In the genomic region with DNA sequence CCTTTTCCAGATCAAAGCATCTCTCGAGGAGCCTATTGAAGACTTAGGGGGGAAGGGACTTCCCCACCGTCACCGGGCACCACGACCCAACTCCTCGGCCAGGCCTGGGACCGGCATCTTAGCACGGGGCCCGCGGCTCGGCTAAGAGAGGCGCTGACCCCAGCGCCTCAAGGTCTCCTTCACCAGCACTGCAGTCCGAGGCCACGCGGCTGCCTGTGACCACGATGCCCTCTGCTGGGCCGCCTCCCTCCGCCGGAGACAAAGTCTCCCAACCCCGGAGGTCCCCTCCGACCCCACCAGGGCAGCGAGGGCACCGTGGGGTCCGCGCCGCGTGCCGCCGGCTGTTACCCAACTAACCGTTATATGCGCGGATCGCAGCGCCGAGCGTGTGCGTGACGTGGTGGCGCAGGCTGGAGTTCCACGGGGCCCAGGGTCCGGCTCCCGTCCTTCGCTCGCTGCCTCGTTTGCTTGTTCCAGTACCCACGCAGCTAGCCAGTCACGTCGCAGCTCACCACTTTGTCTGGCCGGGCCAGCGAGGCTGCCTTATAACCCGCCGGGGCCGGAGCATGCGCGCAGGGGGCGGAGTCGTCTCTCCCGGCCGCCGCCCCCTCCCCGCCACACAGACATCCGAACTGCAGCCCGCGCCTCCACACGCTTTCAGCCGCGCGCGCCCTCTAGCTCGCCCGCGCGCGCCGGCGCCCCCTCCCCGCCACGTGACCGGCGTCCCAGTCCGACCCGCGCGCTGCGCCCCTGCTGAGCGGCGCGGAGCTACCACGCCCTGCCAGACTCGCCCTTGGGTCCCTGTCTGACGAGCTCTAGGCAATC, we compare ENCODE assay signal across 1 cellular context.
TF ChIP-seq lines count a peak whose summit lies in the region.

A gene with protein sequence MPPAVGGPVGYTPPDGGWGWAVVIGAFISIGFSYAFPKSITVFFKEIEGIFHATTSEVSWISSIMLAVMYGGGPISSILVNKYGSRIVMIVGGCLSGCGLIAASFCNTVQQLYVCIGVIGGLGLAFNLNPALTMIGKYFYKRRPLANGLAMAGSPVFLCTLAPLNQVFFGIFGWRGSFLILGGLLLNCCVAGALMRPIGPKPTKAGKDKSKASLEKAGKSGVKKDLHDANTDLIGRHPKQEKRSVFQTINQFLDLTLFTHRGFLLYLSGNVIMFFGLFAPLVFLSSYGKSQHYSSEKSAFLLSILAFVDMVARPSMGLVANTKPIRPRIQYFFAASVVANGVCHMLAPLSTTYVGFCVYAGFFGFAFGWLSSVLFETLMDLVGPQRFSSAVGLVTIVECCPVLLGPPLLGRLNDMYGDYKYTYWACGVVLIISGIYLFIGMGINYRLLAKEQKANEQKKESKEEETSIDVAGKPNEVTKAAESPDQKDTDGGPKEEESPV (minus strand): TSS at position 519 of the 825 bp plus-strand sequence. CDS start 26,888 bp downstream, outside the sequence.

TF ChIP-seq in K562, 482 proteins besides CTCF, POLR2A, EP300 and RAD21 (continued from another document and continues in another):
- TF ChIP-seq, protein P1, sequence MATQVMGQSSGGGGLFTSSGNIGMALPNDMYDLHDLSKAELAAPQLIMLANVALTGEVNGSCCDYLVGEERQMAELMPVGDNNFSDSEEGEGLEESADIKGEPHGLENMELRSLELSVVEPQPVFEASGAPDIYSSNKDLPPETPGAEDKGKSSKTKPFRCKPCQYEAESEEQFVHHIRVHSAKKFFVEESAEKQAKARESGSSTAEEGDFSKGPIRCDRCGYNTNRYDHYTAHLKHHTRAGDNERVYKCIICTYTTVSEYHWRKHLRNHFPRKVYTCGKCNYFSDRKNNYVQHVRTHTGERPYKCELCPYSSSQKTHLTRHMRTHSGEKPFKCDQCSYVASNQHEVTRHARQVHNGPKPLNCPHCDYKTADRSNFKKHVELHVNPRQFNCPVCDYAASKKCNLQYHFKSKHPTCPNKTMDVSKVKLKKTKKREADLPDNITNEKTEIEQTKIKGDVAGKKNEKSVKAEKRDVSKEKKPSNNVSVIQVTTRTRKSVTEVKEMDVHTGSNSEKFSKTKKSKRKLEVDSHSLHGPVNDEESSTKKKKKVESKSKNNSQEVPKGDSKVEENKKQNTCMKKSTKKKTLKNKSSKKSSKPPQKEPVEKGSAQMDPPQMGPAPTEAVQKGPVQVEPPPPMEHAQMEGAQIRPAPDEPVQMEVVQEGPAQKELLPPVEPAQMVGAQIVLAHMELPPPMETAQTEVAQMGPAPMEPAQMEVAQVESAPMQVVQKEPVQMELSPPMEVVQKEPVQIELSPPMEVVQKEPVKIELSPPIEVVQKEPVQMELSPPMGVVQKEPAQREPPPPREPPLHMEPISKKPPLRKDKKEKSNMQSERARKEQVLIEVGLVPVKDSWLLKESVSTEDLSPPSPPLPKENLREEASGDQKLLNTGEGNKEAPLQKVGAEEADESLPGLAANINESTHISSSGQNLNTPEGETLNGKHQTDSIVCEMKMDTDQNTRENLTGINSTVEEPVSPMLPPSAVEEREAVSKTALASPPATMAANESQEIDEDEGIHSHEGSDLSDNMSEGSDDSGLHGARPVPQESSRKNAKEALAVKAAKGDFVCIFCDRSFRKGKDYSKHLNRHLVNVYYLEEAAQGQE (CRISPR knock-in tag; IDR thresholded peaks at IDR 0.05; ENCODE audit: low read depth), result 0 out of 2 replicates have a peak, but pooled peaks have one; percentile 22
- TF ChIP-seq ZNF561 (CRISPR knock-in tag; conservative IDR thresholded peaks at IDR 0.05) (no peak; the same call in 1 of the 2 replicates), SMARCA4 (IDR thresholded peaks at IDR 0.05) (0 out of 2 replicates have a peak, but pooled peaks have one; percentile 4), TRIM28 (IDR thresholded peaks at IDR 0.05) (0 out of 2 replicates have a peak, but pooled peaks have one; percentile 54), DDX20 (tag; IDR thresholded peaks at IDR 0.05; ENCODE audit: low read depth) (no peak), TEAD1 (CRISPR knock-in tag; IDR thresholded peaks at IDR 0.05) (peak; percentile 55 to 70; a peak in 3 of 4 replicates), GATAD2A (IDR thresholded peaks at IDR 0.05) (peak; percentile 97), ZBTB8A (IDR thresholded peaks at IDR 0.05; ENCODE audit: partially characterized antibody) (no peak), ZKSCAN1 (IDR thresholded peaks at IDR 0.05; ENCODE audit: low read depth, low read length) (peak; percentile 38; the same call in 1 of the 2 replicates), ZNF77 (CRISPR knock-in tag; IDR thresholded peaks at IDR 0.05) (no peak), TAL1 (IDR thresholded peaks at IDR 0.05) (no peak), BHLHE40 (IDR thresholded peaks at IDR 0.05; ENCODE audit: low read length) (peak; percentile 98), STAG1 (CRISPR knock-in tag; IDR thresholded peaks at IDR 0.05; ENCODE audit: borderline replicate concordance) (peak; percentile 31; the same call in 1 of the 2 replicates), CHCHD3 (CRISPR knock-in tag; IDR thresholded peaks at IDR 0.05) (0 out of 2 replicates have a peak, but pooled peaks have one; percentile 46), ZNF436 (CRISPR knock-in tag; IDR thresholded peaks at IDR 0.05) (no peak), PML (IDR thresholded peaks at IDR 0.05; ENCODE audit: low read length) (peak; percentile 80), KAT7 (CRISPR knock-in tag; IDR thresholded peaks at IDR 0.05; ENCODE audit: borderline replicate concordance) (peak; percentile 98), TBL1XR1 (IDR thresholded peaks at IDR 0.05; ENCODE audit: low read length in 2 of 2) (no peak; a peak in 1 of 4 replicates), CBX2 (IDR thresholded peaks at IDR 0.05; ENCODE audit: insufficient read depth, low read length, poor library complexity, severe bottlenecking) (no peak), JUNB (CRISPR knock-in tag; conservative IDR thresholded peaks at IDR 0.05) (0 out of 2 replicates have a peak, but pooled peaks have one; percentile 7), ZNF274 (IDR thresholded peaks at IDR 0.05; ENCODE audit: borderline replicate concordance, low read depth, low read length) (no peak), CREM (IDR thresholded peaks at IDR 0.05; ENCODE audit: low read depth) (peak; percentile 81), STAT5A (IDR thresholded peaks at IDR 0.05; ENCODE audit: borderline replicate concordance, low read length) (0 out of 2 replicates have a peak, but pooled peaks have one; percentile 28), ZNF24 (IDR thresholded peaks at IDR 0.05) (peak; percentile 64), RBM39 (optimal IDR thresholded peaks at IDR 0.05; ENCODE audit: low read depth, low read length) (no peak), POLR2H (tag; IDR thresholded peaks at IDR 0.05; ENCODE audit: low read depth) (peak; percentile 98), FOXJ2 (tag; IDR thresholded peaks at IDR 0.05) (0 out of 2 replicates have a peak, but pooled peaks have one; percentile 47), RFX7 (CRISPR knock-in tag; IDR thresholded peaks at IDR 0.05) (no peak), SLC30A9 (CRISPR knock-in tag; IDR thresholded peaks at IDR 0.05) (no peak), RUNX1 (IDR thresholded peaks at IDR 0.05; ENCODE audit: low read depth) (no peak; the same call in 1 of the 2 replicates), TGIF2 (CRISPR knock-in tag; IDR thresholded peaks at IDR 0.05) (0 out of 2 replicates have a peak, but pooled peaks have one; percentile 29), RHOXF2B (CRISPR knock-in tag; conservative IDR thresholded peaks at IDR 0.05) (no peak), ATF7 (IDR thresholded peaks at IDR 0.05) (peak; percentile 87), FOS (IDR thresholded peaks at IDR 0.05; ENCODE audit: extremely low read depth, insufficient read length) (no peak), PPARD (CRISPR knock-in tag; IDR thresholded peaks at IDR 0.05) (no peak), ZNF766 (CRISPR knock-in tag; conservative IDR thresholded peaks at IDR 0.05) (no peak; the same call in 1 of the 2 replicates), ADNP (tag; IDR thresholded peaks at IDR 0.05) (no peak)
- TF ChIP-seq, protein P2, sequence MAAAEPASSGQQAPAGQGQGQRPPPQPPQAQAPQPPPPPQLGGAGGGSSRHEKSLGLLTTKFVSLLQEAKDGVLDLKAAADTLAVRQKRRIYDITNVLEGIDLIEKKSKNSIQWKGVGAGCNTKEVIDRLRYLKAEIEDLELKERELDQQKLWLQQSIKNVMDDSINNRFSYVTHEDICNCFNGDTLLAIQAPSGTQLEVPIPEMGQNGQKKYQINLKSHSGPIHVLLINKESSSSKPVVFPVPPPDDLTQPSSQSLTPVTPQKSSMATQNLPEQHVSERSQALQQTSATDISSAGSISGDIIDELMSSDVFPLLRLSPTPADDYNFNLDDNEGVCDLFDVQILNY (CRISPR knock-in tag; IDR thresholded peaks at IDR 0.05), result peak; percentile 19; the same call in 1 of the 2 replicates
- TF ChIP-seq, protein P3, sequence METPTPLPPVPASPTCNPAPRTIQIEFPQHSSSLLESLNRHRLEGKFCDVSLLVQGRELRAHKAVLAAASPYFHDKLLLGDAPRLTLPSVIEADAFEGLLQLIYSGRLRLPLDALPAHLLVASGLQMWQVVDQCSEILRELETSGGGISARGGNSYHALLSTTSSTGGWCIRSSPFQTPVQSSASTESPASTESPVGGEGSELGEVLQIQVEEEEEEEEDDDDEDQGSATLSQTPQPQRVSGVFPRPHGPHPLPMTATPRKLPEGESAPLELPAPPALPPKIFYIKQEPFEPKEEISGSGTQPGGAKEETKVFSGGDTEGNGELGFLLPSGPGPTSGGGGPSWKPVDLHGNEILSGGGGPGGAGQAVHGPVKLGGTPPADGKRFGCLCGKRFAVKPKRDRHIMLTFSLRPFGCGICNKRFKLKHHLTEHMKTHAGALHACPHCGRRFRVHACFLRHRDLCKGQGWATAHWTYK (CRISPR knock-in tag; IDR thresholded peaks at IDR 0.05), result 0 out of 2 replicates have a peak, but pooled peaks have one; percentile 83
- TF ChIP-seq, protein P4, sequence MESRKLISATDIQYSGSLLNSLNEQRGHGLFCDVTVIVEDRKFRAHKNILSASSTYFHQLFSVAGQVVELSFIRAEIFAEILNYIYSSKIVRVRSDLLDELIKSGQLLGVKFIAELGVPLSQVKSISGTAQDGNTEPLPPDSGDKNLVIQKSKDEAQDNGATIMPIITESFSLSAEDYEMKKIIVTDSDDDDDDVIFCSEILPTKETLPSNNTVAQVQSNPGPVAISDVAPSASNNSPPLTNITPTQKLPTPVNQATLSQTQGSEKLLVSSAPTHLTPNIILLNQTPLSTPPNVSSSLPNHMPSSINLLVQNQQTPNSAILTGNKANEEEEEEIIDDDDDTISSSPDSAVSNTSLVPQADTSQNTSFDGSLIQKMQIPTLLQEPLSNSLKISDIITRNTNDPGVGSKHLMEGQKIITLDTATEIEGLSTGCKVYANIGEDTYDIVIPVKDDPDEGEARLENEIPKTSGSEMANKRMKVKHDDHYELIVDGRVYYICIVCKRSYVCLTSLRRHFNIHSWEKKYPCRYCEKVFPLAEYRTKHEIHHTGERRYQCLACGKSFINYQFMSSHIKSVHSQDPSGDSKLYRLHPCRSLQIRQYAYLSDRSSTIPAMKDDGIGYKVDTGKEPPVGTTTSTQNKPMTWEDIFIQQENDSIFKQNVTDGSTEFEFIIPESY (CRISPR knock-in tag; IDR thresholded peaks at IDR 0.05), result peak; percentile 72
- TF ChIP-seq, protein P5, sequence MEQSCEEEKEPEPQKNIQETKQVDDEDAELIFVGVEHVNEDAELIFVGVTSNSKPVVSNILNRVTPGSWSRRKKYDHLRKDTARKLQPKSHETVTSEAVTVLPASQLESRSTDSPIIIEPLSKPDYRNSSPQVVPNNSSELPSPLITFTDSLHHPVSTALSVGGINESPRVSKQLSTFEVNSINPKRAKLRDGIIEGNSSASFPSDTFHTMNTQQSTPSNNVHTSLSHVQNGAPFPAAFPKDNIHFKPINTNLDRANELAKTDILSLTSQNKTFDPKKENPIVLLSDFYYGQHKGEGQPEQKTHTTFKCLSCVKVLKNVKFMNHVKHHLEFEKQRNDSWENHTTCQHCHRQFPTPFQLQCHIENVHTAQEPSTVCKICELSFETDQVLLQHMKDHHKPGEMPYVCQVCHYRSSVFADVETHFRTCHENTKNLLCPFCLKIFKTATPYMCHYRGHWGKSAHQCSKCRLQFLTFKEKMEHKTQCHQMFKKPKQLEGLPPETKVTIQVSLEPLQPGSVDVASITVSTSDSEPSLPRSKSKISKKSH (CRISPR knock-in tag; IDR thresholded peaks at IDR 0.05), result no peak
- TF ChIP-seq, protein P6, sequence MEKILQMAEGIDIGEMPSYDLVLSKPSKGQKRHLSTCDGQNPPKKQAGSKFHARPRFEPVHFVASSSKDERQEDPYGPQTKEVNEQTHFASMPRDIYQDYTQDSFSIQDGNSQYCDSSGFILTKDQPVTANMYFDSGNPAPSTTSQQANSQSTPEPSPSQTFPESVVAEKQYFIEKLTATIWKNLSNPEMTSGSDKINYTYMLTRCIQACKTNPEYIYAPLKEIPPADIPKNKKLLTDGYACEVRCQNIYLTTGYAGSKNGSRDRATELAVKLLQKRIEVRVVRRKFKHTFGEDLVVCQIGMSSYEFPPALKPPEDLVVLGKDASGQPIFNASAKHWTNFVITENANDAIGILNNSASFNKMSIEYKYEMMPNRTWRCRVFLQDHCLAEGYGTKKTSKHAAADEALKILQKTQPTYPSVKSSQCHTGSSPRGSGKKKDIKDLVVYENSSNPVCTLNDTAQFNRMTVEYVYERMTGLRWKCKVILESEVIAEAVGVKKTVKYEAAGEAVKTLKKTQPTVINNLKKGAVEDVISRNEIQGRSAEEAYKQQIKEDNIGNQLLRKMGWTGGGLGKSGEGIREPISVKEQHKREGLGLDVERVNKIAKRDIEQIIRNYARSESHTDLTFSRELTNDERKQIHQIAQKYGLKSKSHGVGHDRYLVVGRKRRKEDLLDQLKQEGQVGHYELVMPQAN (IDR thresholded peaks at IDR 0.05; ENCODE audit: borderline replicate concordance), result peak; percentile 88
- TF ChIP-seq, protein P7, sequence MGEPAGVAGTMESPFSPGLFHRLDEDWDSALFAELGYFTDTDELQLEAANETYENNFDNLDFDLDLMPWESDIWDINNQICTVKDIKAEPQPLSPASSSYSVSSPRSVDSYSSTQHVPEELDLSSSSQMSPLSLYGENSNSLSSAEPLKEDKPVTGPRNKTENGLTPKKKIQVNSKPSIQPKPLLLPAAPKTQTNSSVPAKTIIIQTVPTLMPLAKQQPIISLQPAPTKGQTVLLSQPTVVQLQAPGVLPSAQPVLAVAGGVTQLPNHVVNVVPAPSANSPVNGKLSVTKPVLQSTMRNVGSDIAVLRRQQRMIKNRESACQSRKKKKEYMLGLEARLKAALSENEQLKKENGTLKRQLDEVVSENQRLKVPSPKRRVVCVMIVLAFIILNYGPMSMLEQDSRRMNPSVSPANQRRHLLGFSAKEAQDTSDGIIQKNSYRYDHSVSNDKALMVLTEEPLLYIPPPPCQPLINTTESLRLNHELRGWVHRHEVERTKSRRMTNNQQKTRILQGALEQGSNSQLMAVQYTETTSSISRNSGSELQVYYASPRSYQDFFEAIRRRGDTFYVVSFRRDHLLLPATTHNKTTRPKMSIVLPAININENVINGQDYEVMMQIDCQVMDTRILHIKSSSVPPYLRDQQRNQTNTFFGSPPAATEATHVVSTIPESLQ (CRISPR knock-in tag; IDR thresholded peaks at IDR 0.05), result no peak; the same call in 1 of the 2 replicates
- TF ChIP-seq, protein P8, sequence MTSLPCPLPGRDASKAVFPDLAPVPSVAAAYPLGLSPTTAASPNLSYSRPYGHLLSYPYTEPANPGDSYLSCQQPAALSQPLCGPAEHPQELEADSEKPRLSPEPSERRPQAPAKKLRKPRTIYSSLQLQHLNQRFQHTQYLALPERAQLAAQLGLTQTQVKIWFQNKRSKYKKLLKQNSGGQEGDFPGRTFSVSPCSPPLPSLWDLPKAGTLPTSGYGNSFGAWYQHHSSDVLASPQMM (CRISPR knock-in tag; IDR thresholded peaks at IDR 0.05), result no peak
- TF ChIP-seq, protein P9, sequence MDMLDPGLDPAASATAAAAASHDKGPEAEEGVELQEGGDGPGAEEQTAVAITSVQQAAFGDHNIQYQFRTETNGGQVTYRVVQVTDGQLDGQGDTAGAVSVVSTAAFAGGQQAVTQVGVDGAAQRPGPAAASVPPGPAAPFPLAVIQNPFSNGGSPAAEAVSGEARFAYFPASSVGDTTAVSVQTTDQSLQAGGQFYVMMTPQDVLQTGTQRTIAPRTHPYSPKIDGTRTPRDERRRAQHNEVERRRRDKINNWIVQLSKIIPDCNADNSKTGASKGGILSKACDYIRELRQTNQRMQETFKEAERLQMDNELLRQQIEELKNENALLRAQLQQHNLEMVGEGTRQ (CRISPR knock-in tag; IDR thresholded peaks at IDR 0.05), result peak; percentile 91
